9 cellular contexts compared by ENCODE assay signal in genomic region chr10:11875499-11876281, GRCh38. TPM values are rescaled to one million over a fixed set of nuclear protein-coding genes. Genes with fewer than 3 reads are reported as not detected.
DNase-seq lines count a peak whose midpoint lies in the region; ATAC-seq, FAIRE-seq and TF ChIP-seq lines count a peak whose summit lies in the region.
"Had no signal": no experiment of that assay in that cellular context is flagged by ENCODE, and none has a peak within 500 bp of the region (broad histone marks: within the 10 kb centered on the region; RNA-seq: fewer than 3 reads in every experiment).

No MANE protein-coding gene starts in this region.

- ATAC-seq in A549 (peak; percentile 92 to 95), mucosa of descending colon (peak; percentile 97), HG02852 (IDR thresholded peaks at IDR 0.05; ENCODE audit: unreplicated experiment) (no peak)
- ATAC-seq in stimulated activated naive B cell treated with anti-CD40 and anti-IgM and Interleukin-4, amounts not matched to agents 10 μg/mL and 1 μg/mL and 100 μg/mL, for 72 hours (replicated peaks): no peak

- WGBS in A549 (ENCODE audit: missing lambda C conversion rate): 13% methylated on average over 13 of the region's 17 CpGs

- peak in 1 of 2 experiments; percentile 28; a peak in 4 of 5 replicates for TF ChIP-seq RAD21 in A549 (conservative IDR thresholded peaks at IDR 0.05 in 1 of 2, IDR thresholded peaks at IDR 0.05 in 1 of 2)

- CTCF ChIA-PET in A549 (lab: Yijun Ruan, JAX): interaction anchor here (0.8 to 2.1 kb wide), 8 partner anchors 8 to 111 kb away, joined by 3 to 9 read pairs (median 4); no protein-coding TSS in a partner anchor

- H3K4me1 ChIP-seq in A549 (peaks cover 35% of the 10 kb centered on the region), mucosa of descending colon (ENCODE audit: low read depth) (peaks cover 18% of the 10 kb centered on the region)

- peak overlapping the region; percentile 80 for H3K4me2 ChIP-seq in A549

- H3K4me1 Mint-ChIP-seq in immature natural killer cell: peaks cover 10 to 17% of the 10 kb centered on the region in 2 donors
- peaks cover 12 to 26% of the 10 kb centered on the region in 2 donors for H3K4me1 Mint-ChIP-seq in stimulated activated naive B cell treated with anti-CD40 and anti-IgM and Interleukin-4, amounts not matched to agents 10 μg/mL and 1 μg/mL and 100 μg/mL, for 72 hours

- no peak overlapping the region for H3K27ac Mint-ChIP-seq in immature natural killer cell
- no peak overlapping the region for H3K27ac Mint-ChIP-seq in stimulated activated naive B cell treated with anti-CD40 and anti-IgM and Interleukin-4, amounts not matched to agents 10 μg/mL and 1 μg/mL and 100 μg/mL, for 72 hours

- H3K36me3 Mint-ChIP-seq in immature natural killer cell: no peaks in the 10 kb centered on the region
- no peaks in the 10 kb centered on the region for H3K36me3 Mint-ChIP-seq in stimulated activated naive B cell treated with anti-CD40 and anti-IgM and Interleukin-4, amounts not matched to agents 10 μg/mL and 1 μg/mL and 100 μg/mL, for 72 hours

- H3K9me3 Mint-ChIP-seq in immature natural killer cell: no peaks in the 10 kb centered on the region
- no peaks in the 10 kb centered on the region for H3K9me3 Mint-ChIP-seq in stimulated activated naive B cell treated with anti-CD40 and anti-IgM and Interleukin-4, amounts not matched to agents 10 μg/mL and 1 μg/mL and 100 μg/mL, for 72 hours

- POLR2A ChIA-PET in A549 (lab: Yijun Ruan, JAX): interaction anchor here (0.5 to 0.9 kb wide), 2 partner anchors 56 to 76 kb away, joined by 3 to 4 read pairs; no protein-coding TSS in a partner anchor

- H3K27ac ChIP-seq in A549: peak overlapping the region; percentile 82 to 92

- TF ChIP-seq CTCF in A549 (IDR thresholded peaks at IDR 0.05): no peak
- no peak for TF ChIP-seq CTCF in mucosa of descending colon (IDR thresholded peaks at IDR 0.05)

- intact Hi-C loops in mucosa of descending colon (cut with DNase I, micrococcal nuclease): no loop called here

- no peak for TF ChIP-seq POLR2A in A549 (IDR thresholded peaks at IDR 0.05; ENCODE audit: low read length)

- peak in 1 of 2 experiments; percentile 55; a peak in 2 of 5 replicates for TF ChIP-seq EP300 in A549 (IDR thresholded peaks at IDR 0.05)

- no peaks in the 10 kb centered on the region for H3K36me3 ChIP-seq in mucosa of descending colon (ENCODE audit: low read depth)

- no peak overlapping the region for H3K4me3 Mint-ChIP-seq in immature natural killer cell
- H3K4me3 Mint-ChIP-seq in stimulated activated naive B cell treated with anti-CD40 and anti-IgM and Interleukin-4, amounts not matched to agents 10 μg/mL and 1 μg/mL and 100 μg/mL, for 72 hours: peak overlapping the region in 1 of 2 donors; percentile 7

- H3K4me3 ChIP-seq in A549 (0 out of 3 replicates have a peak overlapping the region, but pooled peaks have one; percentile 4), mucosa of descending colon (no peak overlapping the region)

- FAIRE-seq in A549 (lab: Jason Lieb, UNC): peak; percentile 90
- FAIRE-seq: endometrium had no signal

- H3K9me3 ChIP-seq in A549 (no peaks in the 10 kb centered on the region), mucosa of descending colon (no peaks in the 10 kb centered on the region)

- DNase-seq in A549 (ENCODE audit: low read depth in 1 of 2, low spot score in 1 of 2): peak; percentile 98
- DNase-seq in LoVo (ENCODE audit: low spot score): peak; percentile 98
- peak; percentile 80 for DNase-seq in epidermal melanocyte (ENCODE audit: insufficient read length, low spot score)
- peak; percentile 83 to 87 (median 85) for DNase-seq in mucosa of descending colon
- DNase-seq in immature natural killer cell: no peak
- no peak for DNase-seq in stimulated activated naive B cell treated with anti-CD40 and anti-IgM and Interleukin-4, amounts not matched to agents 10 μg/mL and 1 μg/mL and 100 μg/mL, for 72 hours
- DNase-seq in activated CD4-positive, alpha-beta T cell treated with anti-CD3 and anti-CD28 coated beads, Interleukin-2, amount 50 U/mL, for 1 hour: no peak

- peaks cover 0 to 3% (median 3%) of the 10 kb centered on the region in 3 donors for H3K27me3 Mint-ChIP-seq in immature natural killer cell (ENCODE audit: low read depth in 3 of 3)
- H3K27me3 Mint-ChIP-seq in stimulated activated naive B cell treated with anti-CD40 and anti-IgM and Interleukin-4, amounts not matched to agents 10 μg/mL and 1 μg/mL and 100 μg/mL, for 72 hours: peaks cover 6 to 15% of the 10 kb centered on the region in 2 donors

TF ChIP-seq in A549, 52 proteins besides CTCF, POLR2A, EP300 and RAD21 (continues in another document):
- TF ChIP-seq CBX2 (IDR thresholded peaks at IDR 0.05; ENCODE audit: borderline replicate concordance, low read depth) (no peak), RCOR1 (IDR thresholded peaks at IDR 0.05; ENCODE audit: low read depth, low read length) (no peak), ZNF302 (CRISPR knock-in tag; IDR thresholded peaks at IDR 0.05) (peak; percentile 94), SMC3 (IDR thresholded peaks at IDR 0.05) (0 out of 3 replicates have a peak, but pooled peaks have one; percentile 17), ELK1 (IDR thresholded peaks at IDR 0.05; ENCODE audit: low read depth, low read length) (no peak), FOXS1 (CRISPR knock-in tag; IDR thresholded peaks at IDR 0.05) (peak; percentile 91; the same call in 1 of the 2 replicates), ZFP36 (IDR thresholded peaks at IDR 0.05; ENCODE audit: borderline replicate concordance, partially characterized antibody) (no peak), BHLHE40 (IDR thresholded peaks at IDR 0.05; ENCODE audit: low read depth, low read length) (no peak), SREBF2 (IDR thresholded peaks at IDR 0.05) (no peak), MAX (IDR thresholded peaks at IDR 0.05) (peak; percentile 96), PBX3 (IDR thresholded peaks at IDR 0.05) (no peak), CEBPB (IDR thresholded peaks at IDR 0.05) (peak; percentile 75 to 96; a peak in 3 of 4 replicates), MAFK (IDR thresholded peaks at IDR 0.05; ENCODE audit: partially characterized antibody) (peak; percentile 12), KDM1A (IDR thresholded peaks at IDR 0.05; ENCODE audit: low read depth) (no peak), JUNB (IDR thresholded peaks at IDR 0.05) (no peak), ATOH8 (CRISPR knock-in tag; IDR thresholded peaks at IDR 0.05; ENCODE audit: low read depth) (peak; percentile 96), ZC3H11A (IDR thresholded peaks at IDR 0.05) (no peak)

RNA-seq across cellular contexts. Expression of gene PROSER2, which starts 52.5 kb away (rescaled TPM):
- polyA plus RNA-seq in A549 (2011; rRNA removed) (8.9 and 10.1 TPM in 2 replicates), A549 (2017; fragmentation: RNase III; extraction: RNeasy Plus Mini Kit Qiagen cat#74134 plus additional on column Dnase treatment) (14.2 to 15.2 TPM (median 14.4 TPM) in 3 replicates), immature natural killer cell (under 1 TPM in 1 of 3 donors, not detected in 2; 0.50 TPM)
- polyA plus RNA-seq in A549 (2012; cell fraction: cytosol; rRNA removed): 13.2 and 17.1 TPM in 2 replicates
- polyA plus RNA-seq in A549 (2012; cell fraction: nucleus; rRNA removed): 23.0 and 32.5 TPM in 2 replicates
- 5.3 and 11.5 TPM in 2 replicates for polyA minus RNA-seq in A549 (2011; rRNA and poly(A)+ RNA removed)
- 10 to 100 TPM in 1 of 3 donors, 1 to 10 TPM in 2; 3.9 to 10.4 (median 6.2) TPM for total RNA-seq in mucosa of descending colon

Comparison
In these comparisons a context has a peak if more than half of its experiments do, and no peak if none do; other contexts are left out.
1. ATAC-seq: peak in A549 (2 of 2) and mucosa of descending colon (single experiment); none in HG02852 (single experiment) and stimulated activated naive B cell treated with anti-CD40 and anti-IgM and Interleukin-4, amounts not matched to agents 10 μg/mL and 1 μg/mL and 100 μg/mL, for 72 hours (0 of 2).
2. DNase-seq: peak in A549 (2 of 2), LoVo (single experiment), epidermal melanocyte (single experiment) and mucosa of descending colon (3 of 3); none in immature natural killer cell (0 of 3), stimulated activated naive B cell treated with anti-CD40 and anti-IgM and Interleukin-4, amounts not matched to agents 10 μg/mL and 1 μg/mL and 100 μg/mL, for 72 hours (single experiment) and activated CD4-positive, alpha-beta T cell treated with anti-CD3 and anti-CD28 coated beads, Interleukin-2, amount 50 U/mL, for 1 hour (single experiment).
3. RNA of gene PROSER2, which starts 52.5 kb away (polyA plus RNA-seq): 8.9 to 32.5 TPM in A549; 0.50 TPM in immature natural killer cell; every median in the first group is over 4 times any median in the second.